ENCODE assay signal across 8 cellular contexts in genomic region chr15:75758071-75758872, GRCh38. TPM values are rescaled to one million over a fixed set of nuclear protein-coding genes. Genes with fewer than 3 reads are reported as not detected.
DNase-seq lines count a peak whose midpoint lies in the region; ATAC-seq and TF ChIP-seq lines count a peak whose summit lies in the region.

No MANE protein-coding gene starts in this region.

- H4K5ac ChIP-seq in H9 (ENCODE audit: insufficient read length, low read depth, low read length) = peak overlapping the region; percentile 87

- peak overlapping the region; percentile 98 for H2BK120ac ChIP-seq in H9 (ENCODE audit: low read depth, low read length, poor library complexity, severe bottlenecking)

- H3K36me3 ChIP-seq in vagina = no peaks in the 10 kb centered on the region

- H3K27me3 ChIP-seq in H9 (ENCODE audit: insufficient read depth, low read length) (no peaks in the 10 kb centered on the region), vagina (no peaks in the 10 kb centered on the region)

- no peak overlapping the region for H2AFZ ChIP-seq in H9 (ENCODE audit: low read length)

- no peaks in the 10 kb centered on the region for H3K79me2 ChIP-seq in H9 (ENCODE audit: insufficient read depth, low read length)

- H3K4me1 Mint-ChIP-seq in H9 (peaks cover 22 to 29% of the 10 kb centered on the region in 2 experiments), progenitor cell of endocrine pancreas (ENCODE audit: low read depth) (peaks cover 10% of the 10 kb centered on the region)

- H3K23ac ChIP-seq in H9 (ENCODE audit: insufficient read length, low read depth, low read length) = no peak overlapping the region

- peak overlapping the region; percentile 100 for H3K14ac ChIP-seq in H9 (ENCODE audit: insufficient read depth, low read length)

- no peak overlapping the region for H2AK5ac ChIP-seq in H9 (ENCODE audit: insufficient read length, low read length)

- no peak overlapping the region; the same call in 1 of the 2 replicates for H3K4ac ChIP-seq in H9 (ENCODE audit: low read depth, low read length)

- H3K4me3 ChIP-seq in vagina = peak overlapping the region; percentile 55 to 63

- H2BK20ac ChIP-seq in H9 (ENCODE audit: low read depth, low read length, poor library complexity, severe bottlenecking) = no peak overlapping the region

- peak overlapping the region; percentile 56 for H3K27ac ChIP-seq in H9 (ENCODE audit: insufficient read length, low read depth, low read length)
- H3K27ac ChIP-seq in angular gyrus (ENCODE audit: low read depth, low read length) = peak overlapping the region; percentile 84
- peak overlapping the region; percentile 83 for H3K27ac ChIP-seq in vagina

- H3K4me1 ChIP-seq in H9 (ENCODE audit: insufficient read depth, low read length) = no peaks in the 10 kb centered on the region; the same call in 1 of the 2 replicates
- peaks cover 6% of the 10 kb centered on the region for H3K4me1 ChIP-seq in vagina

- peak overlapping the region; percentile 61 for H3K9ac ChIP-seq in H9 (ENCODE audit: extremely low read depth, insufficient read length, low read length)

- H3K18ac ChIP-seq in H9 (ENCODE audit: insufficient read length, low read depth, low read length) = peak overlapping the region; percentile 99

- peak overlapping the region; percentile 51 for H3K4me2 ChIP-seq in H9 (ENCODE audit: insufficient read depth, insufficient read length, low read length)

- no peaks in the 10 kb centered on the region for H3K79me1 ChIP-seq in H9 (ENCODE audit: insufficient read depth, low read depth, low read length, poor library complexity, severe bottlenecking)

- H3K56ac ChIP-seq in H9 (ENCODE audit: insufficient read length, low read depth, low read length) = no peak overlapping the region

- H4K91ac ChIP-seq in H9 (ENCODE audit: insufficient read length, low read depth, low read length) = no peak overlapping the region

- H3K23me2 ChIP-seq in H9 (ENCODE audit: insufficient read length, low read depth, low read length, poor library complexity, severe bottlenecking) = peaks cover 7% of the 10 kb centered on the region

- TF ChIP-seq CTCF in H9 (conservative IDR thresholded peaks at IDR 0.05) (peak; percentile 43; the same call in 2 of the 3 replicates), progenitor cell of endocrine pancreas (IDR thresholded peaks at IDR 0.05; ENCODE audit: unreplicated experiment) (peak; percentile 45), vagina (IDR thresholded peaks at IDR 0.05) (no peak)

- H4K8ac ChIP-seq in H9 (replicated peaks; ENCODE audit: insufficient read length, low read depth, low read length) = no peak overlapping the region

- no peak overlapping the region for H2BK5ac ChIP-seq in H9 (ENCODE audit: insufficient read length, low read length)

- H3K27ac Mint-ChIP-seq in H9 (peak overlapping the region; percentile 97 to 99 (median 99)), progenitor cell of endocrine pancreas (peak overlapping the region; percentile 97)

- no peaks in the 10 kb centered on the region for H3K9me3 ChIP-seq in H9 (ENCODE audit: control insufficient read depth, low read depth, low read length)
- no peaks in the 10 kb centered on the region for H3K9me3 ChIP-seq in vagina

- TF ChIP-seq POLR2A in vagina (IDR thresholded peaks at IDR 0.05) = no peak

- H2BK12ac ChIP-seq in H9 (ENCODE audit: insufficient read length, low read depth, low read length) = no peak overlapping the region

- intact Hi-C loops in left ventricle myocardium superior (cut with micrococcal nuclease) = no loop called here
- intact Hi-C loops in vagina (cut with DNase I) = no loop called here

- H3K36me3 Mint-ChIP-seq in H9 (ENCODE audit: insufficient read depth in 1 of 3, low read depth in 3 of 3) = no peaks in the 10 kb centered on the region
- H3K36me3 Mint-ChIP-seq in progenitor cell of endocrine pancreas (ENCODE audit: insufficient read depth) = no peaks in the 10 kb centered on the region

- peak overlapping the region; percentile 83 for H3K4me3 Mint-ChIP-seq in H9
- H3K4me3 Mint-ChIP-seq in progenitor cell of endocrine pancreas (ENCODE audit: low read depth) = peak overlapping the region; percentile 86

- H4K20me1 ChIP-seq in H9 (ENCODE audit: control insufficient read depth, insufficient read depth, insufficient read length) = no peaks in the 10 kb centered on the region

- peak; percentile 96 for ATAC-seq in left ventricle myocardium superior

- H2BK15ac ChIP-seq in H9 (ENCODE audit: low read depth, low read length) = no peak overlapping the region

- H3K27me3 Mint-ChIP-seq in H9 (ENCODE audit: low read depth) (no peaks in the 10 kb centered on the region; the same call in none of the 2 replicates), progenitor cell of endocrine pancreas (no peaks in the 10 kb centered on the region)

- H3K9me3 Mint-ChIP-seq in H9 = no peaks in the 10 kb centered on the region
- H3K9me3 Mint-ChIP-seq in progenitor cell of endocrine pancreas (ENCODE audit: low read depth) = no peaks in the 10 kb centered on the region

- DNase-seq in EH (ENCODE audit: low read depth) (peak; percentile 90), H9 (peak; percentile 95), NCI-H1105 (lab: John Stamatoyannopoulos, UW) (peak; percentile 84), T-helper 1 cell (peak; percentile 27 to 75 (median 51)), left ventricle myocardium superior (peak; percentile 92), progenitor cell of endocrine pancreas (ENCODE audit: low spot score, unreplicated experiment) (peak; percentile 70), vagina (ENCODE audit: extremely low spot score in 2 of 2) (no peak)

- H3T11ph ChIP-seq in H9 (ENCODE audit: low read length) = peak overlapping the region; percentile 95

- WGBS in H9 (ENCODE audit: extremely low coverage, insufficient read length, low lambda C conversion rate) = no CpG with 5 or more reads among the region's 35 CpGs

RNA-seq across cellular contexts. Expression of gene CSPG4, which starts 45.6 kb away (rescaled TPM):
- total RNA-seq in H9 (2021) (2.0 and 2.1 TPM in 2 replicates), left ventricle myocardium superior (5.2 TPM), progenitor cell of endocrine pancreas (0.41 and 0.51 TPM in 2 replicates), vagina (23.1 TPM)

Comparison
In these comparisons a context has a peak if more than half of its experiments do, and no peak if none do; other contexts are left out.
1. DNase-seq: peak in EH (single experiment), H9 (single experiment), NCI-H1105 (single experiment), T-helper 1 cell (5 of 5), left ventricle myocardium superior (single experiment) and progenitor cell of endocrine pancreas (single experiment); none in vagina (0 of 2).
2. CTCF ChIP-seq: peak in H9 (single experiment) and progenitor cell of endocrine pancreas (single experiment); none in vagina (0 of 3).
3. Peak in every context shown above with its lines, with median percentiles within 50 percentile points of each other: H3K27ac ChIP-seq.